2 cellular contexts compared by ENCODE assay signal in the genomic region with DNA sequence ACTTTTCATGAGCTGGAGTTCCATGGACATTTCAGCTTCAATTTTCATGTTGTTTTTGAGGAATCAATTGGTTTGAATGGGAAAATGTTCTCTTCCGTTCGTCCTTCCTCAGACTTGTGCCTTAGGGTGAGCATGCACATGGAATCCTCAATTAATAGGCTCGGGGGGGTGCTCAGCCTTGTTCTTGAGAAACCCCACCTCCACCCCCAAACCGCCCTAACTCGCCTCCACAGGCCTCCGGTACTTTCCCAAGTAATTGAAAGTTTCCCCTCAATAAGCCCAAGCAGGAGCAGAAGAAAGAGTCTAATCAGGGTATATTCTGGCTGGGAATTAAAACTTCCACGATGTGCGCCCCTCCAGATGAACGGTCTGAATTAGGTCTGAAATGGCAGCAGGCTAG.
TF ChIP-seq lines count a peak whose summit lies in the region.

No MANE protein-coding gene starts in this region.

TF ChIP-seq in H1, 55 proteins besides CTCF, POLR2A, EP300 and RAD21:
- no peak for TF ChIP-seq BCL11A (IDR thresholded peaks at IDR 0.05; ENCODE audit: low read depth in 2 of 2, low read length in 2 of 2)
- no peak for TF ChIP-seq GTF2F1 (IDR thresholded peaks at IDR 0.05; ENCODE audit: borderline replicate concordance, low read depth, low read length)
- no peak for TF ChIP-seq HDAC2 (IDR thresholded peaks at IDR 0.05; ENCODE audit: borderline replicate concordance in 1 of 2, low read depth in 2 of 2, low read length in 2 of 2)
- TF ChIP-seq CHD2 (IDR thresholded peaks at IDR 0.05; ENCODE audit: low read length) = no peak
- TF ChIP-seq RXRA (IDR thresholded peaks at IDR 0.05; ENCODE audit: insufficient read depth, low read depth, low read length) = no peak

TF ChIP-seq in neural cell, 6 proteins besides CTCF, POLR2A, EP300 and RAD21:
- TF ChIP-seq, protein P1, sequence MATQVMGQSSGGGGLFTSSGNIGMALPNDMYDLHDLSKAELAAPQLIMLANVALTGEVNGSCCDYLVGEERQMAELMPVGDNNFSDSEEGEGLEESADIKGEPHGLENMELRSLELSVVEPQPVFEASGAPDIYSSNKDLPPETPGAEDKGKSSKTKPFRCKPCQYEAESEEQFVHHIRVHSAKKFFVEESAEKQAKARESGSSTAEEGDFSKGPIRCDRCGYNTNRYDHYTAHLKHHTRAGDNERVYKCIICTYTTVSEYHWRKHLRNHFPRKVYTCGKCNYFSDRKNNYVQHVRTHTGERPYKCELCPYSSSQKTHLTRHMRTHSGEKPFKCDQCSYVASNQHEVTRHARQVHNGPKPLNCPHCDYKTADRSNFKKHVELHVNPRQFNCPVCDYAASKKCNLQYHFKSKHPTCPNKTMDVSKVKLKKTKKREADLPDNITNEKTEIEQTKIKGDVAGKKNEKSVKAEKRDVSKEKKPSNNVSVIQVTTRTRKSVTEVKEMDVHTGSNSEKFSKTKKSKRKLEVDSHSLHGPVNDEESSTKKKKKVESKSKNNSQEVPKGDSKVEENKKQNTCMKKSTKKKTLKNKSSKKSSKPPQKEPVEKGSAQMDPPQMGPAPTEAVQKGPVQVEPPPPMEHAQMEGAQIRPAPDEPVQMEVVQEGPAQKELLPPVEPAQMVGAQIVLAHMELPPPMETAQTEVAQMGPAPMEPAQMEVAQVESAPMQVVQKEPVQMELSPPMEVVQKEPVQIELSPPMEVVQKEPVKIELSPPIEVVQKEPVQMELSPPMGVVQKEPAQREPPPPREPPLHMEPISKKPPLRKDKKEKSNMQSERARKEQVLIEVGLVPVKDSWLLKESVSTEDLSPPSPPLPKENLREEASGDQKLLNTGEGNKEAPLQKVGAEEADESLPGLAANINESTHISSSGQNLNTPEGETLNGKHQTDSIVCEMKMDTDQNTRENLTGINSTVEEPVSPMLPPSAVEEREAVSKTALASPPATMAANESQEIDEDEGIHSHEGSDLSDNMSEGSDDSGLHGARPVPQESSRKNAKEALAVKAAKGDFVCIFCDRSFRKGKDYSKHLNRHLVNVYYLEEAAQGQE (IDR thresholded peaks at IDR 0.05; ENCODE audit: borderline replicate concordance) = no peak
- no peak for TF ChIP-seq POLR2AphosphoS5 (IDR thresholded peaks at IDR 0.05)
- no peak for TF ChIP-seq EZH2 (IDR thresholded peaks at IDR 0.05; ENCODE audit: borderline replicate concordance, insufficient read depth, low read length, poor library complexity, severe bottlenecking)
- no peak for TF ChIP-seq SMC3 (conservative IDR thresholded peaks at IDR 0.05; ENCODE audit: poor library complexity)
- TF ChIP-seq TAF1 (IDR thresholded peaks at IDR 0.05; ENCODE audit: low read depth) = no peak
